22 cellular contexts compared by ENCODE assay signal in the genomic region with DNA sequence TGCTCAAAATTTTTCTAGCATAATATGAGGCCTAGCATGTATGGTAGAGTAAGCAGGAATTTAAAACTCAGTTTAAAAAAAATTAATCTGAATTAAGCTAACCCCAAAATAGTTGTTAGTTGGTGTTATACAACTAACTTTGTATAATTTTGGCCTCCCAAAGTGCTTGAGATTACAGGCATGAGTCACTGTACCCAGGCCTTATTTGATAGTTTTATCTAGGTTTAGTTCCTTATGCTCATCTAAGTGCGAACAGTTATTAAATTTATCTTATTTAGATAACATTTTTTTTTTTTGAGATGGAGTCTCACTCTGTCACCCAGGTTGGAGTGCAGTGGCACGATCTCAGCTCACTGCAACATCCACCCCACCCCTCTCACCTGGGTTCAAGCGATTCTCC. TPM values are rescaled to one million over a fixed set of nuclear protein-coding genes. Genes with fewer than 3 reads are reported as not detected.
"Had no signal": no experiment of that assay in that cellular context is flagged by ENCODE, and none has a peak within 500 bp of the region (broad histone marks: within the 10 kb centered on the region; RNA-seq: fewer than 3 reads in every experiment).

No MANE protein-coding gene starts in this region.

- ATAC-seq: activated CD8-positive, alpha-beta memory T cell treated with anti-CD3 and anti-CD28 coated beads, Interleukin-2, amount 10 ng/mL, durations not matched to agents 7 days and 5 days; esophagus mucosa; left ventricle myocardium superior; stimulated activated naive B cell treated with anti-CD40 and anti-IgM and Interleukin-4, amounts not matched to agents 10 μg/mL and 1 μg/mL and 100 μg/mL, for 72 hours had no signal

- H3K27me3 ChIP-seq: adrenal gland, right atrium auricular region, tibial artery, vagina had no signal

- H3K36me3 ChIP-seq: adrenal gland, right atrium auricular region, tibial artery, WERI-Rb-1 had no signal

- H3K27ac ChIP-seq: adrenal gland, tibial artery, WERI-Rb-1 had no signal

- H3K9me3 ChIP-seq: adrenal gland, right atrium auricular region, tibial artery, vagina had no signal

- H3K4me3 ChIP-seq: adrenal gland, right atrium auricular region, tibial artery, vagina had no signal

- DNase-seq: activated CD4-positive, alpha-beta memory T cell treated with anti-CD3 and anti-CD28 coated beads for 36 hours; activated CD8-positive, alpha-beta memory T cell treated with anti-CD3 and anti-CD28 coated beads, Interleukin-2, amount 10 ng/mL, durations not matched to agents 7 days and 5 days; activated naive CD4-positive, alpha-beta T cell treated with anti-CD3 and anti-CD28 coated beads, Interleukin-2, amount 10 ng/mL, durations not matched to agents 7 days and 5 days; activated T-cell treated with anti-CD3 and anti-CD28 coated beads, Interleukin-2, amount 50 U/mL, for 1 hour; adrenal gland; caudate nucleus; hippocampal formation; left ventricle myocardium superior; mesendoderm; nucleus accumbens; stimulated activated CD4-positive, alpha-beta T cell treated with anti-CD3 and anti-CD28 coated beads, Interleukin-15, amount 100 ng/mL, for 24 hours; stimulated activated CD4-positive, alpha-beta T cell treated with anti-CD3 and anti-CD28 coated beads, Interleukin-4, amount 100 ng/mL, for 1 hour; stimulated activated naive B cell treated with anti-CD40 and anti-IgM and Interleukin-4, amounts not matched to agents 10 μg/mL and 1 μg/mL and 100 μg/mL, for 72 hours; T-helper 9 cell; tibial artery; WERI-Rb-1 had no signal

RNA-seq across cellular contexts. Expression of a gene that starts 7.7 kb away (rescaled TPM):
- total RNA-seq: activated CD4-positive, alpha-beta memory T cell treated with anti-CD3 and anti-CD28 coated beads for 36 hours had no signal

RNA-seq across cellular contexts. Expression of a gene that starts 11.0 kb away (rescaled TPM):
- total RNA-seq: activated CD8-positive, alpha-beta memory T cell treated with anti-CD3 and anti-CD28 coated beads, Interleukin-2, amount 10 ng/mL, durations not matched to agents 7 days and 5 days; activated T-helper 2 cell treated with anti-CD3 and anti-CD28 coated beads, Interferon-gamma antibody, Interleukin-2, Interleukin-4, amounts not matched to agents 10 μg/mL and 5 μg/mL and 100 μg/mL, durations not matched to agents 14 hours and 24 hours and 36 hours; adrenal gland; fibroblast of villous mesenchyme; kidney epithelial cell; left ventricle myocardium superior; right atrium auricular region; vagina had no signal

RNA-seq across cellular contexts. Expression of a gene that starts 19.2 kb away (rescaled TPM):
- total RNA-seq: kidney epithelial cell had no signal
